In genomic region chr2:188495990-188496431, GRCh38 we compare ENCODE assay signal across 15 cellular contexts.
DNase-seq lines count a peak whose midpoint lies in the region; ATAC-seq and TF ChIP-seq lines count a peak whose summit lies in the region.
"Had no signal": no experiment of that assay in that cellular context is flagged by ENCODE, and none has a peak within 500 bp of the region (broad histone marks: within the 10 kb centered on the region; RNA-seq: fewer than 3 reads in every experiment).

No MANE protein-coding gene starts in this region.

- H3K4me1 ChIP-seq in BE2C: no peaks in the 10 kb centered on the region
- peaks cover 41% of the 10 kb centered on the region for H3K4me1 ChIP-seq in mesodermal cell (ENCODE audit: control insufficient read depth, insufficient read depth, low read length, poor library complexity, severe bottlenecking)
- H3K4me1 ChIP-seq in upper lobe of right lung: no peaks in the 10 kb centered on the region

- WGBS in mesodermal cell (ENCODE audit: insufficient coverage in 2 of 2), 2 experiments: 50% methylated on average over 1 of the region's 2 CpGs; no CpG with 5 or more reads in 1 of the 2 experiments

- intact Hi-C loops in upper lobe of right lung (cut with DNase I): no loop called here

- peaks cover 28% of the 10 kb centered on the region for H3K4me1 Mint-ChIP-seq in brain
- H3K4me1 Mint-ChIP-seq in glutamatergic neuron (ENCODE audit: low read depth, unreplicated experiment): no peaks in the 10 kb centered on the region

- H3K27ac ChIP-seq in mesodermal cell (ENCODE audit: low read depth, low read length, severe bottlenecking): peak overlapping the region; percentile 90
- no peak overlapping the region for H3K27ac ChIP-seq in upper lobe of right lung

- ATAC-seq in upper lobe of right lung: no peak

- no peak overlapping the region for H3K4me3 ChIP-seq in BE2C (ENCODE audit: low read depth, low read length)
- H3K4me3 ChIP-seq in mesodermal cell (ENCODE audit: extremely low read depth, insufficient read depth, low read length, poor library complexity, severe bottlenecking): no peak overlapping the region
- H3K4me3 ChIP-seq in upper lobe of right lung: no peak overlapping the region

- TF ChIP-seq CTCF in BE2C (IDR thresholded peaks at IDR 0.05; ENCODE audit: low read depth, low read length) (no peak), brain (conservative IDR thresholded peaks at IDR 0.05) (no peak), glutamatergic neuron (IDR thresholded peaks at IDR 0.05; ENCODE audit: partially characterized antibody, unreplicated experiment) (no peak), upper lobe of right lung (IDR thresholded peaks at IDR 0.05) (no peak)

- no peaks in the 10 kb centered on the region for H3K36me3 ChIP-seq in BE2C
- peaks cover 19% of the 10 kb centered on the region for H3K36me3 ChIP-seq in mesodermal cell (ENCODE audit: control insufficient read depth, insufficient read depth, low read length)
- no peaks in the 10 kb centered on the region for H3K36me3 ChIP-seq in upper lobe of right lung

- no peaks in the 10 kb centered on the region for H3K27me3 ChIP-seq in BE2C
- H3K27me3 ChIP-seq in upper lobe of right lung: no peaks in the 10 kb centered on the region

- H3K27ac Mint-ChIP-seq in brain (peak overlapping the region in 3 of 5 experiments; percentile 19 to 74 (median 53)), glutamatergic neuron (ENCODE audit: unreplicated experiment) (no peak overlapping the region)

- H3K36me3 Mint-ChIP-seq in brain (no peaks in the 10 kb centered on the region), glutamatergic neuron (ENCODE audit: unreplicated experiment) (no peaks in the 10 kb centered on the region)

- no peaks in the 10 kb centered on the region for H3K9me3 Mint-ChIP-seq in brain
- H3K9me3 Mint-ChIP-seq in glutamatergic neuron (ENCODE audit: unreplicated experiment): peaks cover 3% of the 10 kb centered on the region

- DNase-seq in BE2C (peak; percentile 11), M059J (ENCODE audit: low read depth) (peak; percentile 91), glutamatergic neuron (no peak), upper lobe of right lung (no peak), NCI-H1930 (lab: John Stamatoyannopoulos, UW) (no peak)
- no peak for DNase-seq in stimulated activated CD4-positive, alpha-beta T cell treated with anti-CD3 and anti-CD28 coated beads, Interleukin-2, amount 100 ng/mL, for 48 hours
- DNase-seq: activated CD4-positive, alpha-beta T cell treated with anti-CD3 and anti-CD28 coated beads for 1 hour; aorta; C1 segment of cervical spinal cord; KG1; NCI-H187 treated with DMSO at 0.1 percent for 48 hours; NCI-H774; posterior cingulate gyrus had no signal

- H3K9me3 ChIP-seq in BE2C: no peaks in the 10 kb centered on the region
- no peaks in the 10 kb centered on the region for H3K9me3 ChIP-seq in mesodermal cell (ENCODE audit: control insufficient read depth, low read length)
- no peaks in the 10 kb centered on the region for H3K9me3 ChIP-seq in upper lobe of right lung

- H3K4me3 Mint-ChIP-seq in brain: no peak overlapping the region
- no peak overlapping the region for H3K4me3 Mint-ChIP-seq in glutamatergic neuron (ENCODE audit: unreplicated experiment)

- H3K27me3 Mint-ChIP-seq in brain (no peaks in the 10 kb centered on the region), glutamatergic neuron (ENCODE audit: unreplicated experiment) (no peaks in the 10 kb centered on the region)

Comparison
In these comparisons a context has a peak if more than half of its experiments do, and no peak if none do; other contexts are left out.
1. DNase-seq: peak in BE2C (single experiment) and M059J (single experiment); none in glutamatergic neuron (single experiment), upper lobe of right lung (single experiment), stimulated activated CD4-positive, alpha-beta T cell treated with anti-CD3 and anti-CD28 coated beads, Interleukin-2, amount 100 ng/mL, for 48 hours (0 of 2) and NCI-H1930 (0 of 2).